Comparison of ENCODE assay signal across 11 cellular contexts in the genomic region with DNA sequence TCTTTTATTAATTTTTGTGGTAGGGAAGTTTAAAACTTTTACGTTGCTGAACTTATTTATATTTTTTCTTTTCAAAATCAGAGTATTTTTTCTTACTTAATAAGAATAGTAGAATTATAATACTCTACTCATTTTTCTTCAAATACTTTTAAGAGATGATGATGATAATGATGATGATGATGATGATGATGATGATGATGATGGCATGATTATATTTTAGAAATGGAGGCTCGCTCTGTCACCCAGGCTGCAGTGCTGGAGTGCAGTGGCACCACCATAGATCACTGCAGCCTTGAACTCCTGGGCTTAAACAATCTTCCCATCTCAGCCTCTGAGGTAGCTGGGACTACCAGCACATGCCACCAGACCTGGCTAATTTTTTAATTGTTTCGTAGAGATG.
"Had no signal": no experiment of that assay in that cellular context is flagged by ENCODE, and none has a peak within 500 bp of the region (broad histone marks: within the 10 kb centered on the region; RNA-seq: fewer than 3 reads in every experiment).

No MANE protein-coding gene starts in this region.

- ATAC-seq: GM23338, HCT116 had no signal

- H3K4me1 ChIP-seq: HAP-1 had no signal

- FAIRE-seq: H1, H54 had no signal

- H3K27ac ChIP-seq: GM23248 had no signal

- H3K9ac ChIP-seq: GM23248 had no signal

- H3K9me3 ChIP-seq: HAP-1 had no signal

- DNase-seq: GM23248, GOT3, H7, H9, HCEC 1CT, HFFc6 had no signal

- H3K4me3 ChIP-seq: GM23248, GM23338, HAP-1 had no signal

- H3K4me2 ChIP-seq: GM23338 had no signal

- H2AFZ ChIP-seq: GM23248, GM23338 had no signal

- H3K36me3 ChIP-seq: HAP-1 had no signal
